In the genomic region with DNA sequence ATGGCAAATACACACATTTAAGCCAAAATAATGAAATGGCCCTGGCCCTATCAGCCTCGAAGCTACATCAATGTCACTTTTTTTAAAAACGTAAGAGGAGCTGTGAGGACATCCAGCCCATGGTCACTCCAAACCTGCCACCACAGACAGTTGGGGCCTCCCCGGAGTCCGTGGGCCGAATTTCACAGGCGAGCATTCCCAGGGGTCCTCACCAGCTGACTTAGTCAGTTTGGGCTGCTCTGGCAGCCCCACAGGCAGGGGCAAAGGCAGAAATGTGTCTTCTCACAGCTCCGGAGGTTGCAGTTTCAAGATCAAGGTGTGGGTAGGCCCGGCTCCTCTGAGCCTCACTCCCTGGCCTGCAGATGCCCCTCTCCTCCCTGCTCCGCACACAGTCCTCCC, we compare ENCODE assay signal across 15 cellular contexts. TPM values are rescaled to one million over a fixed set of nuclear protein-coding genes. Genes with fewer than 3 reads are reported as not detected.
DNase-seq lines count a peak whose midpoint lies in the region; FAIRE-seq and TF ChIP-seq lines count a peak whose summit lies in the region.
"Had no signal": no experiment of that assay in that cellular context is flagged by ENCODE, and none has a peak within 500 bp of the region (broad histone marks: within the 10 kb centered on the region; RNA-seq: fewer than 3 reads in every experiment).

No MANE protein-coding gene starts in this region.

- no peak for TF ChIP-seq CTCF in NB4 (IDR thresholded peaks at IDR 0.05; ENCODE audit: low read depth, low read length)
- no peak for TF ChIP-seq CTCF in osteoblast (IDR thresholded peaks at IDR 0.05; ENCODE audit: extremely low read depth, low read depth, low read length)

- H3K9ac ChIP-seq in BLaER1 treated with 17β-estradiol and CSF1 and Interleukin-3, amounts not matched to agents 10 nM and 100 nM, result peak overlapping the region in 8 of 11 experiments; percentile 4 to 54 (median 33); a peak in 9 of 22 replicates
- H3K9ac ChIP-seq in neuronal stem cell (ENCODE audit: low read depth, low read length, poor library complexity), result no peak overlapping the region

- no peak overlapping the region for H4K91ac ChIP-seq in neuronal stem cell (ENCODE audit: low read depth, low read length, poor library complexity)

- no peak overlapping the region for H2BK15ac ChIP-seq in neuronal stem cell (ENCODE audit: low read length)

- TF ChIP-seq POLR2A in NB4 (IDR thresholded peaks at IDR 0.05; ENCODE audit: extremely low read depth, insufficient read length), result no peak
- no peak for TF ChIP-seq POLR2A in GM12891 (IDR thresholded peaks at IDR 0.05; ENCODE audit: low read depth, low read length)

- peak; percentile 57 for DNase-seq in NB4 (ENCODE audit: low read depth)
- no peak for DNase-seq in neuronal stem cell (ENCODE audit: low spot score)
- DNase-seq in NCI-H2029 treated with DMSO at 0.1 percent for 48 hours (lab: John Stamatoyannopoulos, UW), result no peak
- no peak for DNase-seq in osteoblast (ENCODE audit: insufficient read length, low spot score, missing footprints)
- no peak for DNase-seq in GM12891 (ENCODE audit: insufficient read length, low spot score)
- DNase-seq: ACHN; BE2C; CD4-positive, alpha-beta memory T cell; DMS153; GF-D8; H9 had no signal

- H4K20me1 ChIP-seq in BLaER1 treated with 17β-estradiol and CSF1 and Interleukin-3, amounts not matched to agents 10 nM and 100 nM, result no peaks in the 10 kb centered on the region; a peak in 1 of 22 replicates
- no peaks in the 10 kb centered on the region for H4K20me1 ChIP-seq in osteoblast (ENCODE audit: insufficient read depth, low read length)

- H3K79me1 ChIP-seq in neuronal stem cell (ENCODE audit: low read depth, low read length), result no peaks in the 10 kb centered on the region

- no peak overlapping the region for H2BK120ac ChIP-seq in neuronal stem cell (ENCODE audit: low read depth, low read length)

- peak overlapping the region; percentile 83 for H2AK5ac ChIP-seq in neuronal stem cell (ENCODE audit: low read depth, low read length)

- H3K27me3 ChIP-seq in BLaER1 treated with 17β-estradiol and CSF1 and Interleukin-3, amounts not matched to agents 10 nM and 100 nM, result no peaks in the 10 kb centered on the region
- H3K27me3 ChIP-seq in neuronal stem cell (ENCODE audit: control insufficient read depth in 3 of 3, insufficient read depth in 3 of 3, low read depth in 1 of 3, low read length in 3 of 3), result no peaks in the 10 kb centered on the region
- H3K27me3 ChIP-seq in osteoblast (ENCODE audit: insufficient read depth, low read length), result peaks cover 8% of the 10 kb centered on the region
- H3K27me3 ChIP-seq: BE2C had no signal

- no CpG with 5 or more reads among the region's 9 CpGs for WGBS in neuronal stem cell (ENCODE audit: extremely low coverage in 2 of 2, insufficient read length in 2 of 2, insufficient replicate concordance in 1 of 2), 2 donors

- H3K4me2 ChIP-seq in BLaER1 treated with 17β-estradiol and CSF1 and Interleukin-3, amounts not matched to agents 10 nM and 100 nM, result peak overlapping the region; percentile 71 to 97 (median 84)
- H3K4me2 ChIP-seq in neuronal stem cell (ENCODE audit: insufficient read depth, low read length, poor library complexity, severe bottlenecking) (no peak overlapping the region), osteoblast (ENCODE audit: insufficient read depth, low read length) (no peak overlapping the region)

- H3K36me3 ChIP-seq in BLaER1 treated with 17β-estradiol and CSF1 and Interleukin-3, amounts not matched to agents 10 nM and 100 nM, result peaks cover 0 to 41% (median 0%) of the 10 kb centered on the region in 11 experiments; a peak in 6 of 22 replicates
- no peaks in the 10 kb centered on the region for H3K36me3 ChIP-seq in neuronal stem cell (replicated peaks in 1 of 2; ENCODE audit: control insufficient read depth in 2 of 2, insufficient read depth in 2 of 2, low read length in 2 of 2)
- no peaks in the 10 kb centered on the region for H3K36me3 ChIP-seq in osteoblast (ENCODE audit: insufficient read depth, low read length)
- H3K36me3 ChIP-seq: BE2C had no signal

- no peak overlapping the region for H3K14ac ChIP-seq in neuronal stem cell (ENCODE audit: low read length)

- H3K4me3 ChIP-seq in BLaER1 treated with 17β-estradiol and CSF1 and Interleukin-3, amounts not matched to agents 10 nM and 100 nM, result no peak overlapping the region
- H3K4me3 ChIP-seq in NB4 (ENCODE audit: low read depth, low read length) (no peak overlapping the region), neuronal stem cell (ENCODE audit: low read length in 2 of 2) (no peak overlapping the region), osteoblast (ENCODE audit: insufficient read depth, low read length) (no peak overlapping the region)

- peak overlapping the region in 10 of 11 experiments; percentile 10 to 85 (median 40); a peak in 16 of 22 replicates for H3K27ac ChIP-seq in BLaER1 treated with 17β-estradiol and CSF1 and Interleukin-3, amounts not matched to agents 10 nM and 100 nM
- no peak overlapping the region for H3K27ac ChIP-seq in neuronal stem cell (replicated peaks; ENCODE audit: low read length)
- H3K27ac ChIP-seq in osteoblast (ENCODE audit: low read depth, low read length), result no peak overlapping the region

- no peaks in the 10 kb centered on the region for H3K79me2 ChIP-seq in osteoblast (ENCODE audit: insufficient read depth, low read length)

- H3K18ac ChIP-seq in neuronal stem cell (ENCODE audit: low read length), result no peak overlapping the region

- H3K9me3 ChIP-seq in BLaER1 treated with 17β-estradiol and CSF1 and Interleukin-3, amounts not matched to agents 10 nM and 100 nM (replicated peaks in 1 of 11), result no peaks in the 10 kb centered on the region
- H3K9me3 ChIP-seq in neuronal stem cell (replicated peaks in 1 of 2; ENCODE audit: control insufficient read depth in 2 of 2, insufficient read depth in 1 of 2, low read depth in 1 of 2, low read length in 2 of 2) (no peaks in the 10 kb centered on the region), osteoblast (ENCODE audit: low read depth, low read length) (no peaks in the 10 kb centered on the region)
- H3K9me3 ChIP-seq: BE2C had no signal

- FAIRE-seq in GM12891 (lab: Jason Lieb, UNC), result no peak
- FAIRE-seq: A204.1, H1 had no signal

- no peak overlapping the region for H3K4ac ChIP-seq in neuronal stem cell (ENCODE audit: low read length)

- H2BK5ac ChIP-seq in neuronal stem cell (ENCODE audit: low read length), result peak overlapping the region; percentile 50

- no peak overlapping the region for H2BK12ac ChIP-seq in neuronal stem cell (ENCODE audit: low read length)

- no peak overlapping the region for H2AFZ ChIP-seq in neuronal stem cell (ENCODE audit: low read length)
- no peak overlapping the region for H2AFZ ChIP-seq in osteoblast (ENCODE audit: low read length)

- no peak overlapping the region for H3K23ac ChIP-seq in neuronal stem cell (ENCODE audit: low read depth, low read length, poor library complexity)

- H3K4me1 ChIP-seq in BLaER1 treated with 17β-estradiol and CSF1 and Interleukin-3, amounts not matched to agents 10 nM and 100 nM, result peaks cover 58 to 97% (median 77%) of the 10 kb centered on the region in 10 experiments
- H3K4me1 ChIP-seq in neuronal stem cell (ENCODE audit: control insufficient read depth in 2 of 2, insufficient read depth in 1 of 2, low read depth in 1 of 2, low read length in 2 of 2), result peaks cover 0 to 3% of the 10 kb centered on the region in 2 donors
- no peaks in the 10 kb centered on the region for H3K4me1 ChIP-seq in osteoblast (ENCODE audit: insufficient read depth, low read length)
- H3K4me1 ChIP-seq: BE2C had no signal

- no peak overlapping the region for H4K8ac ChIP-seq in neuronal stem cell (ENCODE audit: low read depth, low read length)

TF ChIP-seq in GM12891, 5 proteins besides CTCF, POLR2A, EP300 and RAD21:
- TF ChIP-seq TAF1 (IDR thresholded peaks at IDR 0.05; ENCODE audit: low read depth, low read length) (no peak), PAX5 (IDR thresholded peaks at IDR 0.05; ENCODE audit: insufficient read depth, low read length, severe bottlenecking) (no peak), POLR2AphosphoS5 (IDR thresholded peaks at IDR 0.05; ENCODE audit: low read depth, low read length) (no peak), POU2F2 (IDR thresholded peaks at IDR 0.05; ENCODE audit: low read depth, low read length) (no peak), SPI1 (IDR thresholded peaks at IDR 0.05; ENCODE audit: low read depth, low read length) (no peak)

RNA-seq across cellular contexts. Expression of a gene that starts 25.8 kb away (rescaled TPM):
- polyA plus RNA-seq in neuronal stem cell (2013, experiment 1 of 2), result under 0.01 TPM
- polyA plus RNA-seq in neuronal stem cell (2013, experiment 2 of 2), result 0.01 TPM
- not detected in 2 replicates for total RNA-seq in osteoblast
- polyA plus RNA-seq in GM12891 (2012; ENCODE audit: low read depth, missing spikeins), result 0.05 TPM
- total RNA-seq: H9, HT-29 had no signal

Comparison
In these comparisons a context has a peak if more than half of its experiments do, and no peak if none do; other contexts are left out.
1. H3K27ac ChIP-seq: peak in BLaER1 treated with 17β-estradiol and CSF1 and Interleukin-3, amounts not matched to agents 10 nM and 100 nM (10 of 11); none in neuronal stem cell (single experiment) and osteoblast (single experiment).
2. H3K4me2 ChIP-seq: peak in BLaER1 treated with 17β-estradiol and CSF1 and Interleukin-3, amounts not matched to agents 10 nM and 100 nM (11 of 11); none in neuronal stem cell (single experiment) and osteoblast (single experiment).